In genomic region chr5:137754961-137755762, GRCh38 we compare ENCODE assay signal across 8 cellular contexts. TPM values are rescaled to one million over a fixed set of nuclear protein-coding genes. Genes with fewer than 3 reads are reported as not detected.
DNase-seq lines count a peak whose midpoint lies in the region; ATAC-seq and TF ChIP-seq lines count a peak whose summit lies in the region.

No MANE protein-coding gene starts in this region.

- H3K27me3 ChIP-seq in GM06990 (replicated peaks; ENCODE audit: control insufficient read depth, insufficient read depth, low read length) (no peaks in the 10 kb centered on the region), sigmoid colon (no peaks in the 10 kb centered on the region)

- TF ChIP-seq CTCF in GM06990 (IDR thresholded peaks at IDR 0.05; ENCODE audit: insufficient read depth, low read length, poor library complexity, severe bottlenecking) (no peak), HFF-Myc (IDR thresholded peaks at IDR 0.05; ENCODE audit: low read depth, low read length, missing control alignments) (no peak), VCaP (conservative IDR thresholded peaks at IDR 0.05) (no peak), sigmoid colon (IDR thresholded peaks at IDR 0.05) (no peak)

- no peaks in the 10 kb centered on the region; the same call in 1 of the 2 replicates for H3K36me3 ChIP-seq in GM06990 (ENCODE audit: control insufficient read depth, insufficient read depth, low read length)
- H3K36me3 ChIP-seq in sigmoid colon, result peaks cover 0 to 7% (median 0%) of the 10 kb centered on the region in 4 donors

- H3K4me1 ChIP-seq in sigmoid colon, result peaks cover 0 to 29% (median 25%) of the 10 kb centered on the region in 4 donors

- intact Hi-C loops in Right ventricle myocardium superior (cut with DNase I), result loop anchor here (10.0 kb wide), 1 partner anchor 380 kb away; the partner anchor contains the start of gene NME5
- intact Hi-C loops in sigmoid colon (cut with DNase I), result loop anchor here (2.0 to 10.0 kb wide), 2 partner anchors 278 to 380 kb away; partner anchors contain the start of genes FAM13B and NME5
- intact Hi-C loops in sciatic nerve (cut with DNase I), result no loop called here

- H3K27ac ChIP-seq in VCaP (peak overlapping the region; percentile 99), sigmoid colon (peak overlapping the region; percentile 94 to 99 (median 97))

- ATAC-seq in Right ventricle myocardium superior (ENCODE audit: poor library complexity) (peak; percentile 32), sciatic nerve (no peak)

- H3K9me3 ChIP-seq in sigmoid colon, result no peaks in the 10 kb centered on the region

- DNase-seq in GM06990 (ENCODE audit: extremely low read depth, insufficient read length), result no peak
- DNase-seq in HFF-Myc (ENCODE audit: extremely low read depth, low read depth), result no peak
- DNase-seq in Right ventricle myocardium superior, result no peak
- no peak for DNase-seq in sigmoid colon
- DNase-seq in GM19238 (ENCODE audit: insufficient read length, low spot score), result no peak
- no peak for DNase-seq in sciatic nerve (ENCODE audit: low spot score)
- DNase-seq in KG1 (lab: John Stamatoyannopoulos, UW), result no peak

- 29% methylated on average over 36 of the region's 36 CpGs for WGBS in sigmoid colon, 2 donors

- TF ChIP-seq POLR2A in sigmoid colon (IDR thresholded peaks at IDR 0.05), result no peak

- H3K4me3 ChIP-seq in GM06990 (replicated peaks; ENCODE audit: low read depth, low read length) (peak overlapping the region; percentile 74), HFF-Myc (replicated peaks; ENCODE audit: low read depth, low read length) (peak overlapping the region; percentile 97), sigmoid colon (peak overlapping the region; percentile 68 to 80 (median 70))

- TF ChIP-seq EP300 in sigmoid colon (IDR thresholded peaks at IDR 0.05), result no peak

RNA-seq across cellular contexts. Expression of gene HNRNPA0, which starts 1.0 kb away (rescaled TPM):
- 12.1 TPM for total RNA-seq in Right ventricle myocardium superior
- 10 to 100 TPM; 10.0 to 12.2 (median 10.9) TPM for total RNA-seq in sigmoid colon
- polyA plus RNA-seq in sigmoid colon, result 10 to 100 TPM; 19.2 to 34.0 (median 20.4) TPM
- total RNA-seq in sciatic nerve, result 24.6 TPM

RNA-seq across cellular contexts. Expression of gene KLHL3, which starts 19.3 kb away (rescaled TPM):
- total RNA-seq in Right ventricle myocardium superior, result 22.3 TPM
- 1 to 10 TPM; 2.7 to 5.5 (median 4.1) TPM for total RNA-seq in sigmoid colon
- 1 to 10 TPM in 1 of 3 donors, under 1 TPM in 1, not detected in 1; 0.23 to 3.0 TPM for polyA plus RNA-seq in sigmoid colon
- total RNA-seq in sciatic nerve, result 32.8 TPM
